Comparison of ENCODE assay signal across 8 cellular contexts in the genomic region with DNA sequence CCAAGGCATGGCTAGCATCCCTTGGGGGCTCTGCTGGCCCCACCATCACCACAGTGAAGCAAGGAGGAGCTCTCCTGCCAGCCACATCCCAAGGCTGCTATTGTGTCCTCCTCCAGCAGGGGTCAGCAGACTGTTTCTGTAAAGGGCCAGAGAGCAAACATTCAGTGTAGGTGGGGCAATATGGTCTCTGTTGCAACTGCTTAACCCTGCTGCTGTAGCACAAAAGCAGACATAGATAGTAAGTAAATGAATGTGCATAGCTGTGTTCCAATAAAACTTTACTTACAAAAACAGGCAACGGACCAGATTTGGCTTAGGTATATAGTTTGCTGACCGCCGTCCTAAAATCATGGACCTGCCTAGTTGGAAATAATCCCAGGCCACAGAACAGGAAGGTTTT. TPM values are rescaled to one million over a fixed set of nuclear protein-coding genes. Genes with fewer than 3 reads are reported as not detected.
DNase-seq lines count a peak whose midpoint lies in the region; ATAC-seq and TF ChIP-seq lines count a peak whose summit lies in the region.

No MANE protein-coding gene starts in this region.

- H3K36me3 ChIP-seq in left lung, result no peaks in the 10 kb centered on the region

- intact Hi-C loops in left lung (cut with DNase I), result loop anchor here in 1 of 2 donors (5.0 to 10.0 kb wide), 2 partner anchors 211 to 413 kb away; no protein-coding TSS in a partner anchor

- no peaks in the 10 kb centered on the region for H3K9me3 ChIP-seq in left lung

- TF ChIP-seq CTCF in WI38 (IDR thresholded peaks at IDR 0.05; ENCODE audit: low read depth, low read length), result peak; percentile 96
- TF ChIP-seq CTCF in cardiac fibroblast (IDR thresholded peaks at IDR 0.05; ENCODE audit: low read depth, low read length), result peak; percentile 97
- TF ChIP-seq CTCF in left lung (IDR thresholded peaks at IDR 0.05), result peak; percentile 90 to 92

- DNase-seq in GM04504 (ENCODE audit: low read depth) (peak; percentile 56), NCI-H2227 treated with DMSO at 0.1 percent for 48 hours (lab: John Stamatoyannopoulos, UW) (peak; percentile 44), cardiac fibroblast (ENCODE audit: low read depth in 2 of 2) (peak; percentile 89 to 90), left lung (peak in 1 of 2 donors; percentile 72)
- peak; percentile 66 for DNase-seq in stimulated activated CD4-positive, alpha-beta T cell treated with anti-CD3 and anti-CD28 coated beads, Interleukin-4, amount 100 ng/mL, for 48 hours (ENCODE audit: low read depth in 2 of 2)

- H3K27me3 ChIP-seq in left lung, result peaks cover 0 to 15% of the 10 kb centered on the region in 2 donors

- H3K4me3 ChIP-seq in WI38 (ENCODE audit: low read depth, low read length) (no peak overlapping the region), cardiac fibroblast (replicated peaks in 1 of 2; ENCODE audit: low read depth in 2 of 2, low read length in 2 of 2) (no peak overlapping the region), left lung (no peak overlapping the region)

- peaks cover 2 to 3% of the 10 kb centered on the region in 2 donors for H3K4me1 ChIP-seq in left lung

- ATAC-seq in HG02981 (IDR thresholded peaks at IDR 0.05; ENCODE audit: unreplicated experiment) (peak; percentile 66), left lung (peak; percentile 94), GM18909 (IDR thresholded peaks at IDR 0.05; ENCODE audit: poor library complexity, unreplicated experiment) (no peak)

- H3K27ac ChIP-seq in left lung, result no peak overlapping the region

RNA-seq across cellular contexts. Expression of gene ZBTB7C, which starts 36.4 kb away (rescaled TPM):
- 1 to 10 TPM; 7.5 to 8.7 TPM for total RNA-seq in left lung
